Comparison of ENCODE assay signal across 22 cellular contexts in genomic region chr3:53795176-53795575, GRCh38. TPM values are rescaled to one million over a fixed set of nuclear protein-coding genes. Genes with fewer than 3 reads are reported as not detected.
A peak's percentile ranks its signal among the peaks of the same experiment; 100 is the strongest.
DNase-seq lines count a peak whose midpoint lies in the region; ATAC-seq and TF ChIP-seq lines count a peak whose summit lies in the region.
"Had no signal": no experiment of that assay in that cellular context is flagged by ENCODE, and none has a peak within 500 bp of the region (broad histone marks: within the 10 kb centered on the region; RNA-seq: fewer than 3 reads in every experiment).

No MANE protein-coding gene starts in this region.

- no peaks in the 10 kb centered on the region for H4K20me1 ChIP-seq in neural progenitor cell (ENCODE audit: low read depth)

- H3K27ac ChIP-seq in HUES48 (ENCODE audit: low read depth, low read length), result peak overlapping the region; percentile 46
- H3K27ac ChIP-seq in neural progenitor cell, result no peak overlapping the region
- H3K27ac ChIP-seq: KMS-11 had no signal

- ATAC-seq in GM21619 (IDR thresholded peaks at IDR 0.05; ENCODE audit: unreplicated experiment), result no peak
- no peak for ATAC-seq in HG03432 (IDR thresholded peaks at IDR 0.05; ENCODE audit: unreplicated experiment)
- ATAC-seq in HG02571 (IDR thresholded peaks at IDR 0.05; ENCODE audit: unreplicated experiment), result no peak
- ATAC-seq: GM12878, SK-N-SH treated with all-trans-retinoic acid at 6 μM for 48 hours had no signal

- no peak overlapping the region for H3K4me3 Mint-ChIP-seq in neural progenitor cell
- H3K4me3 Mint-ChIP-seq: CD4-positive, CD25-positive, alpha-beta regulatory T cell had no signal

- no peak overlapping the region for H3K4me3 ChIP-seq in HUES48 (ENCODE audit: low read depth, low read length)
- H3K4me3 ChIP-seq in epithelial cell of esophagus (ENCODE audit: low read length), result no peak overlapping the region
- no peak overlapping the region for H3K4me3 ChIP-seq in neural progenitor cell
- H3K4me3 ChIP-seq: GM12878, MG63 had no signal

- DNase-seq in A172 (ENCODE audit: low spot score) (peak; percentile 18), epithelial cell of esophagus (ENCODE audit: low read depth) (peak; percentile 88), neural progenitor cell (ENCODE audit: low spot score) (no peak), DMS53 (lab: John Stamatoyannopoulos, UW) (no peak)
- DNase-seq: 8988T; BE2C; Caco-2; CD4-positive, CD25-positive, alpha-beta regulatory T cell; MG63; NCI-H1048; NCI-H1436 treated with DMSO at 0.1 percent for 48 hours; NCI-H2029 treated with DMSO at 0.1 percent for 48 hours; NCI-H2171 treated with DMSO at 0.1 percent for 48 hours; NCI-H446 treated with DMSO at 0.1 percent for 48 hours; SHP77 treated with DMSO at 0.1 percent for 48 hours had no signal

- H3K9me3 ChIP-seq in HUES48 (ENCODE audit: control insufficient read depth, insufficient read depth, low read length), result no peaks in the 10 kb centered on the region
- H3K9me3 ChIP-seq in neural progenitor cell (ENCODE audit: low read depth), result no peaks in the 10 kb centered on the region
- H3K9me3 ChIP-seq: BE2C, Caco-2, MG63 had no signal

- H3K9ac ChIP-seq in HUES48 (ENCODE audit: low read depth, low read length) (no peak overlapping the region), neural progenitor cell (no peak overlapping the region)
- H3K9ac ChIP-seq: KMS-11 had no signal

- H3K4me1 Mint-ChIP-seq in neural progenitor cell, result peaks cover 21% of the 10 kb centered on the region
- H3K4me1 Mint-ChIP-seq: CD4-positive, CD25-positive, alpha-beta regulatory T cell had no signal

- H3K9me3 Mint-ChIP-seq in neural progenitor cell, result no peaks in the 10 kb centered on the region
- H3K9me3 Mint-ChIP-seq: CD4-positive, CD25-positive, alpha-beta regulatory T cell had no signal

- no peaks in the 10 kb centered on the region for H3K79me2 ChIP-seq in neural progenitor cell (ENCODE audit: low read depth)

- H3K27me3 ChIP-seq in HUES48 (ENCODE audit: control insufficient read depth, insufficient read depth, low read length) (no peaks in the 10 kb centered on the region), neural progenitor cell (no peaks in the 10 kb centered on the region)
- H3K27me3 ChIP-seq: BE2C, MG63 had no signal

- no peaks in the 10 kb centered on the region; the same call in 1 of the 2 replicates for H3K4me1 ChIP-seq in HUES48 (ENCODE audit: control insufficient read depth, insufficient read depth, low read length)
- peaks cover 15% of the 10 kb centered on the region for H3K4me1 ChIP-seq in neural progenitor cell

- H3K27me3 Mint-ChIP-seq in neural progenitor cell (ENCODE audit: insufficient read depth, low read depth), result no peaks in the 10 kb centered on the region

- H2AFZ ChIP-seq in neural progenitor cell (replicated peaks), result no peak overlapping the region

- peak overlapping the region; percentile 68 for H3K27ac Mint-ChIP-seq in neural progenitor cell
- H3K27ac Mint-ChIP-seq: CD4-positive, CD25-positive, alpha-beta regulatory T cell had no signal

- TF ChIP-seq CTCF in epithelial cell of esophagus (IDR thresholded peaks at IDR 0.05; ENCODE audit: insufficient read depth, low read depth, low read length, missing control alignments) (no peak), neural progenitor cell (IDR thresholded peaks at IDR 0.05) (no peak)

- H3K36me3 Mint-ChIP-seq in neural progenitor cell, result no peaks in the 10 kb centered on the region
- H3K36me3 Mint-ChIP-seq: CD4-positive, CD25-positive, alpha-beta regulatory T cell had no signal

- H3K36me3 ChIP-seq in HUES48 (ENCODE audit: control insufficient read depth, insufficient read depth, low read length), result no peaks in the 10 kb centered on the region
- no peaks in the 10 kb centered on the region for H3K36me3 ChIP-seq in neural progenitor cell
- H3K36me3 ChIP-seq: BE2C, MG63 had no signal

- no peak overlapping the region for H3K4me2 ChIP-seq in neural progenitor cell
- H3K4me2 ChIP-seq: KMS-11 had no signal

- H3F3A ChIP-seq in neural progenitor cell (ENCODE audit: low read depth), result peaks cover 10% of the 10 kb centered on the region

RNA-seq across cellular contexts. Expression of gene CHDH, which starts 51.0 kb away (rescaled TPM):
- 0.55 and 0.67 TPM in 2 replicates for total RNA-seq in A172 (2014; rRNA removed; shearing (Covaris generic))
- total RNA-seq in neural progenitor cell (ENCODE audit: low replicate concordance), result 1.5 and 5.9 TPM in 2 replicates

RNA-seq across cellular contexts. Expression of gene IL17RB, which starts 51.2 kb away (rescaled TPM):
- not detected in 2 replicates for total RNA-seq in A172 (2014; rRNA removed; shearing (Covaris generic))
- total RNA-seq in neural progenitor cell (ENCODE audit: low replicate concordance), result 3.4 and 5.5 TPM in 2 replicates

Comparison
In these comparisons a context has a peak if more than half of its experiments do, and no peak if none do; other contexts are left out.
1. DNase-seq: peak in A172 (single experiment) and epithelial cell of esophagus (single experiment); none in neural progenitor cell (single experiment) and DMS53 (single experiment).